In genomic region chr19:34236035-34236793, GRCh38 we compare ENCODE assay signal across 14 cellular contexts. TPM values are rescaled to one million over a fixed set of nuclear protein-coding genes. Genes with fewer than 3 reads are reported as not detected.
DNase-seq lines count a peak whose midpoint lies in the region; ATAC-seq and TF ChIP-seq lines count a peak whose summit lies in the region.
"Had no signal": no experiment of that assay in that cellular context is flagged by ENCODE, and none has a peak within 500 bp of the region (broad histone marks: within the 10 kb centered on the region; RNA-seq: fewer than 3 reads in every experiment).

No MANE protein-coding gene starts in this region.

- TF ChIP-seq CTCF in hepatocyte (IDR thresholded peaks at IDR 0.05; ENCODE audit: poor library complexity) (no peak), smooth muscle cell (IDR thresholded peaks at IDR 0.05; ENCODE audit: borderline replicate concordance, insufficient read depth, poor library complexity, severe bottlenecking) (no peak)

- peak overlapping the region; percentile 55 for H3K27ac ChIP-seq in hepatocyte
- H3K27ac ChIP-seq in smooth muscle cell (ENCODE audit: low read depth) = peak overlapping the region; percentile 76

- H3K27me3 ChIP-seq in hepatocyte = no peaks in the 10 kb centered on the region
- no peaks in the 10 kb centered on the region for H3K27me3 ChIP-seq in smooth muscle cell (ENCODE audit: low read depth)

- H3K4me1 ChIP-seq in hepatocyte (ENCODE audit: insufficient read depth) (no peaks in the 10 kb centered on the region), smooth muscle cell (ENCODE audit: low read depth) (no peaks in the 10 kb centered on the region)

- peaks cover 6% of the 10 kb centered on the region for H3K79me2 ChIP-seq in hepatocyte
- H3K79me2 ChIP-seq in smooth muscle cell (ENCODE audit: low read depth) = no peaks in the 10 kb centered on the region

- DNase-seq in EL (peak; percentile 36), SK-N-DZ (ENCODE audit: low spot score) (peak; percentile 13), hepatocyte (ENCODE audit: low spot score) (peak; percentile 38), smooth muscle cell (lab: John Stamatoyannopoulos, UW; ENCODE audit: unreplicated experiment) (peak; percentile 30), medulla oblongata (ENCODE audit: extremely low spot score) (no peak), GM19240 (ENCODE audit: insufficient read length, low spot score) (no peak), RKO (ENCODE audit: low spot score) (no peak)
- no peak for DNase-seq in stimulated activated naive CD8-positive, alpha-beta T cell treated with anti-CD3 and anti-CD28 coated beads, Interleukin-15, Interleukin-2, amounts not matched to agents 100 U/mL and 50 U/mL, for 24 hours
- DNase-seq: activated naive CD8-positive, alpha-beta T cell treated with anti-CD3 and anti-CD28 coated beads, Interleukin-2, amount 50 U/mL, for 24 hours; CD8-positive, alpha-beta memory T cell; cortex of kidney; right cardiac atrium; stimulated activated naive CD8-positive, alpha-beta T cell treated with anti-CD3 and anti-CD28 coated beads, Interleukin-15, amount 100 ng/mL, for 72 hours had no signal

- no peak for ATAC-seq in stimulated activated naive CD8-positive, alpha-beta T cell treated with anti-CD3 and anti-CD28 coated beads, Interleukin-15, Interleukin-2, amounts not matched to agents 100 U/mL and 50 U/mL, for 24 hours
- ATAC-seq: activated naive CD8-positive, alpha-beta T cell treated with anti-CD3 and anti-CD28 coated beads, Interleukin-2, amount 50 U/mL, for 24 hours; HCT116; right cardiac atrium; stimulated activated naive CD8-positive, alpha-beta T cell treated with anti-CD3 and anti-CD28 coated beads, Interleukin-15, amount 100 ng/mL, for 72 hours had no signal

- H3F3A ChIP-seq in smooth muscle cell (ENCODE audit: low read depth) = peaks cover 38% of the 10 kb centered on the region

- H3K4me3 ChIP-seq in hepatocyte (no peak overlapping the region), smooth muscle cell (no peak overlapping the region)

- H3K9ac ChIP-seq in smooth muscle cell (ENCODE audit: low read depth) = peak overlapping the region; percentile 3

- H3K9me3 ChIP-seq in hepatocyte (ENCODE audit: low read depth) = no peaks in the 10 kb centered on the region
- no peaks in the 10 kb centered on the region for H3K9me3 ChIP-seq in smooth muscle cell (replicated peaks; ENCODE audit: low read depth)

- H4K20me1 ChIP-seq in hepatocyte (ENCODE audit: insufficient read depth, poor library complexity, severe bottlenecking) (no peaks in the 10 kb centered on the region), smooth muscle cell (ENCODE audit: low read depth) (peaks cover 25% of the 10 kb centered on the region)

- 76% methylated on average over 15 of the region's 15 CpGs for WGBS in hepatocyte (ENCODE audit: low lambda C conversion rate, missing lambda C conversion rate)
- WGBS in smooth muscle cell (ENCODE audit: low lambda C conversion rate) = 14% methylated on average over 15 of the region's 15 CpGs

- no peaks in the 10 kb centered on the region for H3K9me2 ChIP-seq in hepatocyte (replicated peaks; ENCODE audit: insufficient read depth)

- H3K36me3 ChIP-seq in hepatocyte (replicated peaks; ENCODE audit: insufficient read depth, low read depth) (no peaks in the 10 kb centered on the region), smooth muscle cell (ENCODE audit: low read depth) (no peaks in the 10 kb centered on the region)

- H3K4me2 ChIP-seq in hepatocyte (peak overlapping the region; percentile 51), smooth muscle cell (no peak overlapping the region)

- H2AFZ ChIP-seq in hepatocyte (no peak overlapping the region), smooth muscle cell (ENCODE audit: low read depth) (no peak overlapping the region)

RNA-seq across cellular contexts. Expression of gene GARRE1, which starts 18.1 kb away (rescaled TPM):
- polyA plus RNA-seq in SK-N-DZ (2014; cell fraction: cytosol; rRNA removed) = 10.4 and 12.0 TPM in 2 replicates
- polyA plus RNA-seq in SK-N-DZ (2014; cell fraction: nucleus; rRNA removed) = 6.5 and 8.6 TPM in 2 replicates
- 15.4 and 16.3 TPM in 2 replicates for total RNA-seq in hepatocyte
- polyA plus RNA-seq in hepatocyte = 9.0 and 10.2 TPM in 2 replicates
- total RNA-seq in smooth muscle cell = 15.6 and 17.8 TPM in 2 replicates
- polyA plus RNA-seq in smooth muscle cell = 7.0 and 8.5 TPM in 2 replicates

Comparison
In these comparisons a context has a peak if more than half of its experiments do, and no peak if none do; other contexts are left out.
1. DNase-seq: peak in EL (single experiment), SK-N-DZ (single experiment), hepatocyte (single experiment) and smooth muscle cell (single experiment); none in medulla oblongata (single experiment), GM19240 (single experiment), stimulated activated naive CD8-positive, alpha-beta T cell treated with anti-CD3 and anti-CD28 coated beads, Interleukin-15, Interleukin-2, amounts not matched to agents 100 U/mL and 50 U/mL, for 24 hours (single experiment) and RKO (single experiment).